In genomic region chr1:206687915-206688442, GRCh38 we compare ENCODE assay signal across 11 cellular contexts. TPM values are rescaled to one million over a fixed set of nuclear protein-coding genes. Genes with fewer than 3 reads are reported as not detected.
DNase-seq lines count a peak whose midpoint lies in the region; ATAC-seq and TF ChIP-seq lines count a peak whose summit lies in the region.
"Had no signal": no experiment of that assay in that cellular context is flagged by ENCODE, and none has a peak within 500 bp of the region (broad histone marks: within the 10 kb centered on the region; RNA-seq: fewer than 3 reads in every experiment).

No MANE protein-coding gene starts in this region.

- TF ChIP-seq CTCF in DND-41 (IDR thresholded peaks at IDR 0.05; ENCODE audit: borderline replicate concordance, extremely low read depth, low read length, poor library complexity, severe bottlenecking): no peak
- TF ChIP-seq CTCF in NB4 (IDR thresholded peaks at IDR 0.05; ENCODE audit: low read depth, low read length): no peak
- no peak for TF ChIP-seq CTCF in endodermal cell (conservative IDR thresholded peaks at IDR 0.05)
- TF ChIP-seq CTCF in neural progenitor cell (IDR thresholded peaks at IDR 0.05): no peak
- no peak for TF ChIP-seq CTCF in Caco-2 (IDR thresholded peaks at IDR 0.05; ENCODE audit: insufficient read depth in 1 of 2, low read depth in 1 of 2, low read length in 1 of 2, severe bottlenecking in 1 of 2, unreplicated experiment in 1 of 2)
- no peak for TF ChIP-seq CTCF in mesothelial cell of epicardium (IDR thresholded peaks at IDR 0.05; ENCODE audit: unreplicated experiment)

- CTCF ChIA-PET in Caco-2 (lab: Charles Lee): no interaction called here

- peaks cover 63% of the 10 kb centered on the region for H3K79me2 ChIP-seq in DND-41 (ENCODE audit: insufficient read depth, low read length)
- peaks cover 72% of the 10 kb centered on the region for H3K79me2 ChIP-seq in neural progenitor cell (ENCODE audit: low read depth)

- H3K36me3 Mint-ChIP-seq in endodermal cell (ENCODE audit: low read depth) (no peaks in the 10 kb centered on the region), neural progenitor cell (peaks cover 3% of the 10 kb centered on the region), Caco-2 (ENCODE audit: insufficient read depth, unreplicated experiment) (peaks cover 6% of the 10 kb centered on the region), mesothelial cell of epicardium (no peaks in the 10 kb centered on the region)

- H3K27ac Mint-ChIP-seq in endodermal cell (peak overlapping the region; percentile 78), neural progenitor cell (peak overlapping the region; percentile 25), Caco-2 (ENCODE audit: unreplicated experiment) (no peak overlapping the region), mesothelial cell of epicardium (no peak overlapping the region)

- peak overlapping the region; percentile 15; the same call in 1 of the 2 replicates for H3K4me2 ChIP-seq in DND-41 (ENCODE audit: insufficient read depth, low read length)
- peak overlapping the region; percentile 88 for H3K4me2 ChIP-seq in neural progenitor cell

- H2AFZ ChIP-seq in DND-41 (ENCODE audit: low read depth, low read length) (no peak overlapping the region), neural progenitor cell (replicated peaks) (no peak overlapping the region)

- TF ChIP-seq POLR2A in NB4 (IDR thresholded peaks at IDR 0.05; ENCODE audit: extremely low read depth, insufficient read length): no peak

- WGBS in endodermal cell (ENCODE audit: insufficient coverage in 1 of 2, insufficient read length in 1 of 2), 2 experiments: 29% methylated on average over 1 to 2 of the region's 2 CpGs

- H3K4me1 ChIP-seq in DND-41 (ENCODE audit: insufficient read depth, low read length): peaks cover 28% of the 10 kb centered on the region
- peaks cover 19% of the 10 kb centered on the region for H3K4me1 ChIP-seq in endodermal cell (ENCODE audit: control insufficient read depth, insufficient read depth, low read length)
- peaks cover 52% of the 10 kb centered on the region for H3K4me1 ChIP-seq in neural progenitor cell
- peaks cover 67% of the 10 kb centered on the region for H3K4me1 ChIP-seq in Caco-2

- peaks cover 61% of the 10 kb centered on the region for H4K20me1 ChIP-seq in DND-41 (ENCODE audit: insufficient read depth, low read length)
- peaks cover 74% of the 10 kb centered on the region for H4K20me1 ChIP-seq in neural progenitor cell (ENCODE audit: low read depth)

- DNase-seq in DND-41 (no peak), NB4 (ENCODE audit: low read depth) (peak; percentile 52), endodermal cell (peak; percentile 86), neural progenitor cell (ENCODE audit: low spot score) (no peak), Caco-2 (no peak), mesothelial cell of epicardium (ENCODE audit: low spot score in 2 of 2, unreplicated experiment in 2 of 2) (no peak), anterior cingulate cortex (lab: John Stamatoyannopoulos, UW) (no peak)
- no peak for DNase-seq in stimulated activated CD4-positive, alpha-beta T cell treated with anti-CD3 and anti-CD28 coated beads, Interleukin-4, amount 100 ng/mL, for 4 hours
- DNase-seq: activated CD4-positive, alpha-beta T cell treated with anti-CD3 and anti-CD28 coated beads, Interleukin-2, amount 50 U/mL, for 4 hours; NCI-H2081; stimulated activated CD4-positive, alpha-beta T cell treated with anti-CD3 and anti-CD28 coated beads, Interleukin-1b, Interleukin-23, amount 100 ng/mL, for 48 hours had no signal

- H3K4me3 ChIP-seq in DND-41 (ENCODE audit: low read depth in 1 of 2, low read length in 2 of 2) (no peak overlapping the region), NB4 (ENCODE audit: low read depth, low read length) (no peak overlapping the region), endodermal cell (ENCODE audit: low read length) (no peak overlapping the region), neural progenitor cell (no peak overlapping the region), Caco-2 (ENCODE audit: low read depth, low read length) (no peak overlapping the region)

- H3F3A ChIP-seq in neural progenitor cell (ENCODE audit: low read depth): peaks cover 19% of the 10 kb centered on the region

- no peak overlapping the region for H3K27ac ChIP-seq in DND-41 (ENCODE audit: low read length)
- no peak overlapping the region for H3K27ac ChIP-seq in endodermal cell (ENCODE audit: low read depth, low read length)
- no peak overlapping the region for H3K27ac ChIP-seq in neural progenitor cell

- H3K27me3 ChIP-seq in DND-41 (ENCODE audit: insufficient read depth, low read length, poor library complexity): peaks cover 25% of the 10 kb centered on the region
- peaks cover 15% of the 10 kb centered on the region for H3K27me3 ChIP-seq in endodermal cell (ENCODE audit: control insufficient read depth, insufficient read depth, low read length, poor library complexity, severe bottlenecking)
- H3K27me3 ChIP-seq in neural progenitor cell: peaks cover 32% of the 10 kb centered on the region
- no peaks in the 10 kb centered on the region for H3K27me3 ChIP-seq in Caco-2 (replicated peaks; ENCODE audit: control insufficient read depth, insufficient read depth, low read length)

- intact Hi-C loops in Caco-2 (cut with micrococcal nuclease; ENCODE audit: unreplicated experiment): loop anchor here (2.0 kb wide), 2 partner anchors 15 to 53 kb away; partner anchors contain the start of gene DYRK3

- no TSS peak for BruUV-seq in Caco-2 (replicated peaks; lab: Mats Ljungman, UMichigan)

- H3K9ac ChIP-seq in DND-41 (ENCODE audit: low read depth, low read length) (no peak overlapping the region), endodermal cell (ENCODE audit: extremely low read depth, low read length, poor library complexity, severe bottlenecking) (no peak overlapping the region), neural progenitor cell (no peak overlapping the region)

- H3K9me3 Mint-ChIP-seq in endodermal cell (no peaks in the 10 kb centered on the region), neural progenitor cell (no peaks in the 10 kb centered on the region), Caco-2 (ENCODE audit: unreplicated experiment) (no peaks in the 10 kb centered on the region), mesothelial cell of epicardium (no peaks in the 10 kb centered on the region)

- H3K4me1 Mint-ChIP-seq in endodermal cell (peaks cover 56% of the 10 kb centered on the region), neural progenitor cell (peaks cover 68% of the 10 kb centered on the region), Caco-2 (ENCODE audit: low read depth, unreplicated experiment) (peaks cover 53% of the 10 kb centered on the region), mesothelial cell of epicardium (peaks cover 45% of the 10 kb centered on the region)

- POLR2A ChIA-PET in Caco-2 (lab: Charles Lee): no interaction called here

- no peaks in the 10 kb centered on the region for H3K36me3 ChIP-seq in DND-41 (ENCODE audit: insufficient read depth, low read length)
- no peaks in the 10 kb centered on the region for H3K36me3 ChIP-seq in endodermal cell (ENCODE audit: control insufficient read depth, insufficient read depth, low read length)
- H3K36me3 ChIP-seq in neural progenitor cell: no peaks in the 10 kb centered on the region
- no peaks in the 10 kb centered on the region for H3K36me3 ChIP-seq in Caco-2 (ENCODE audit: control insufficient read depth, insufficient read depth, low read length)

- no peaks in the 10 kb centered on the region for H3K9me3 ChIP-seq in DND-41 (ENCODE audit: insufficient read depth, low read length, severe bottlenecking)
- H3K9me3 ChIP-seq in endodermal cell (ENCODE audit: control insufficient read depth, low read length): no peaks in the 10 kb centered on the region
- no peaks in the 10 kb centered on the region for H3K9me3 ChIP-seq in neural progenitor cell (ENCODE audit: low read depth)
- H3K9me3 ChIP-seq in Caco-2: no peaks in the 10 kb centered on the region

- ATAC-seq in DND-41 (ENCODE audit: insufficient read depth, low read depth): no peak

- H3K4me3 Mint-ChIP-seq in endodermal cell (no peak overlapping the region), neural progenitor cell (peak overlapping the region; percentile 57), Caco-2 (ENCODE audit: unreplicated experiment) (no peak overlapping the region), mesothelial cell of epicardium (no peak overlapping the region)

- peaks cover 18% of the 10 kb centered on the region for H3K27me3 Mint-ChIP-seq in endodermal cell (ENCODE audit: insufficient read depth)
- peaks cover 18% of the 10 kb centered on the region for H3K27me3 Mint-ChIP-seq in neural progenitor cell (ENCODE audit: insufficient read depth, low read depth)
- no peaks in the 10 kb centered on the region for H3K27me3 Mint-ChIP-seq in Caco-2 (ENCODE audit: insufficient read depth, unreplicated experiment)
- H3K27me3 Mint-ChIP-seq in mesothelial cell of epicardium (ENCODE audit: low read depth): peaks cover 16% of the 10 kb centered on the region

RNA-seq across cellular contexts. Expression of gene MAPKAPK2, which starts 3.3 kb away (rescaled TPM):
- total RNA-seq in endodermal cell (10 to 100 TPM; 72.8 to 79.7 TPM), neural progenitor cell (ENCODE audit: low replicate concordance) (24.7 and 38.7 TPM in 2 replicates), Caco-2 (2022) (88.2 and 96.8 TPM in 2 replicates), mesothelial cell of epicardium (59.0 to 60.2 TPM (median 59.1 TPM) in 3 replicates)
- 79.7 TPM for polyA plus RNA-seq in endodermal cell (2013, experiment 1 of 2)
- polyA plus RNA-seq in endodermal cell (2013, experiment 2 of 2): 76.4 TPM

RNA-seq across cellular contexts. Expression of gene DYRK3, which starts 52.6 kb away (rescaled TPM):
- 10 to 100 TPM in 1 of 2 donors, 1 to 10 TPM in 1; 9.0 to 13.5 TPM for total RNA-seq in endodermal cell
- polyA plus RNA-seq in endodermal cell (2013, experiment 1 of 2): 10.0 TPM
- polyA plus RNA-seq in endodermal cell (2013, experiment 2 of 2): 10.5 TPM
- 21.9 and 22.7 TPM in 2 replicates for total RNA-seq in neural progenitor cell (ENCODE audit: low replicate concordance)
- total RNA-seq in Caco-2 (2022): 0.16 TPM in 1 of 2 replicates, not detected in the other
- 3.3 to 4.6 TPM (median 4.1 TPM) in 3 replicates for total RNA-seq in mesothelial cell of epicardium

Comparison
In these comparisons a context has a peak if more than half of its experiments do, and no peak if none do; other contexts are left out.
1. DNase-seq: peak in NB4 (single experiment) and endodermal cell (single experiment); none in DND-41 (single experiment), neural progenitor cell (single experiment), Caco-2 (0 of 2), mesothelial cell of epicardium (0 of 2), stimulated activated CD4-positive, alpha-beta T cell treated with anti-CD3 and anti-CD28 coated beads, Interleukin-4, amount 100 ng/mL, for 4 hours (0 of 2) and anterior cingulate cortex (0 of 58).
2. H3K27ac Mint-ChIP-seq: peak in endodermal cell (single experiment) and neural progenitor cell (single experiment); none in Caco-2 (single experiment) and mesothelial cell of epicardium (single experiment).